In genomic region chr2:36773947-36774346, GRCh38 we compare ENCODE assay signal across 28 cellular contexts.
"Had no signal": no experiment of that assay in that cellular context is flagged by ENCODE, and none has a peak within 500 bp of the region (broad histone marks: within the 10 kb centered on the region; RNA-seq: fewer than 3 reads in every experiment).

No MANE protein-coding gene starts in this region.

- H2AFZ ChIP-seq: hepatocyte had no signal

- H3K4me1 Mint-ChIP-seq: endodermal cell, immature natural killer cell, naive B cell had no signal

- H3K79me2 ChIP-seq: hepatocyte had no signal

- H3K36me3 ChIP-seq: colonic mucosa, esophagus squamous epithelium, gastrocnemius medialis, heart left ventricle, lower lobe of right lung had no signal

- H3K27me3 Mint-ChIP-seq: dendritic cell treated with granulocyte-macrophage colony-stimulating factor and Interleukin-4, amounts not matched to agents 40 ng/mL and 50 ng/mL, for 4 days had no signal

- H3K4me1 ChIP-seq: colonic mucosa, esophagus squamous epithelium, gastrocnemius medialis, lower lobe of right lung had no signal

- H3K27ac Mint-ChIP-seq: dendritic cell treated with granulocyte-macrophage colony-stimulating factor and Interleukin-4, amounts not matched to agents 40 ng/mL and 50 ng/mL, for 4 days; effector memory CD8-positive, alpha-beta T cell; endodermal cell; immature natural killer cell; mesothelial cell of epicardium; naive B cell had no signal

- H3K36me3 Mint-ChIP-seq: immature natural killer cell, mesothelial cell of epicardium, naive B cell had no signal

- H3K27me3 ChIP-seq: colonic mucosa, esophagus squamous epithelium, gastrocnemius medialis, heart left ventricle, hepatocyte had no signal

- H3K9me3 ChIP-seq: colonic mucosa, esophagus squamous epithelium, gastrocnemius medialis, heart left ventricle, lower lobe of right lung, mucosa of descending colon had no signal

- H3K9me3 Mint-ChIP-seq: dendritic cell treated with granulocyte-macrophage colony-stimulating factor and Interleukin-4, amounts not matched to agents 40 ng/mL and 50 ng/mL, for 4 days had no signal

- H3K27ac ChIP-seq: colonic mucosa, epithelial cell of prostate, esophagus squamous epithelium, gastrocnemius medialis, heart left ventricle, hepatocyte, lower lobe of right lung had no signal

- H3K4me2 ChIP-seq: hepatocyte had no signal

- ATAC-seq: effector memory CD8-positive, alpha-beta T cell; esophagus mucosa; gastrocnemius medialis; heart left ventricle; left colon; left lobe of liver; left ventricle myocardium superior; lower lobe of right lung; mucosa of descending colon had no signal

- H3K4me3 Mint-ChIP-seq: dendritic cell treated with granulocyte-macrophage colony-stimulating factor and Interleukin-4, amounts not matched to agents 40 ng/mL and 50 ng/mL, for 4 days; effector memory CD8-positive, alpha-beta T cell; endodermal cell; immature natural killer cell; mesothelial cell of epicardium had no signal

- DNase-seq: colonic mucosa; cortex of kidney; effector CD8-positive, alpha-beta T cell; effector memory CD8-positive, alpha-beta T cell; endodermal cell; erythroblast; esophagus squamous epithelium; foreskin fibroblast; foreskin melanocyte; gastrocnemius medialis; heart left ventricle; hypothalamus; immature natural killer cell; islet precursor cell; kidney; kidney glomerular epithelial cell; left colon; left ventricle myocardium superior; lower lobe of right lung; mesenchymal stem cell; mucosa of descending colon; naive B cell had no signal

- H3K4me3 ChIP-seq: colonic mucosa, esophagus squamous epithelium, gastrocnemius medialis, heart left ventricle, hepatocyte, lower lobe of right lung, mucosa of descending colon had no signal
